Comparison of ENCODE assay signal across 9 cellular contexts in the genomic region with DNA sequence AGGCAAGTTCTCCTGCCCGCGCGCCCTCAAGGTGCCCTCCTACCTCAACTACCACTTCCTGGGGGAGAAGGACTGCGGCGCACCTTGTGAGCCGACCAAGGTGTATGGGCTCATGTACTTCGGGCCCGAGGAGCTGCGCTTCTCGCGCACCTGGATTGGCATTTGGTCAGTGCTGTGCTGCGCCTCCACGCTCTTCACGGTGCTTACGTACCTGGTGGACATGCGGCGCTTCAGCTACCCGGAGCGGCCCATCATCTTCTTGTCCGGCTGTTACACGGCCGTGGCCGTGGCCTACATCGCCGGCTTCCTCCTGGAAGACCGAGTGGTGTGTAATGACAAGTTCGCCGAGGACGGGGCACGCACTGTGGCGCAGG. TPM values are rescaled to one million over a fixed set of nuclear protein-coding genes. Genes with fewer than 3 reads are reported as not detected.
DNase-seq lines count a peak whose midpoint lies in the region; ATAC-seq, FAIRE-seq and TF ChIP-seq lines count a peak whose summit lies in the region.
"Had no signal": no experiment of that assay in that cellular context is flagged by ENCODE, and none has a peak within 500 bp of the region (broad histone marks: within the 10 kb centered on the region; RNA-seq: fewer than 3 reads in every experiment).

No MANE protein-coding gene starts in this region.

- H3K79me2 ChIP-seq in GM12878 (ENCODE audit: control insufficient read depth, insufficient read depth, low read length), result no peaks in the 10 kb centered on the region

- TF ChIP-seq EP300 in GM12878 (IDR thresholded peaks at IDR 0.05; ENCODE audit: borderline replicate concordance in 1 of 2, control insufficient read depth in 1 of 2, low read depth in 2 of 2, low read length in 2 of 2), result no peak
- no peak for TF ChIP-seq EP300 in tibial nerve (IDR thresholded peaks at IDR 0.05)

- H3K4me3 ChIP-seq in GM12878, result peak overlapping the region; percentile 82; the same call in 1 of the 2 replicates
- peak overlapping the region; percentile 95 for H3K4me3 ChIP-seq in lower leg skin (ENCODE audit: low read depth, poor library complexity, severe bottlenecking)
- H3K4me3 ChIP-seq in tibial nerve, result peak overlapping the region; percentile 60 to 89 (median 66)

- WGBS in GM12878 (ENCODE audit: insufficient coverage, insufficient replicate concordance, low lambda C conversion rate, missing lambda C conversion rate), result 76% methylated on average over 28 of the region's 31 CpGs
- WGBS in lower leg skin, 2 donors, result 27 to 29% methylated on average over 16 to 24 of the region's 31 CpGs
- 17 to 29% methylated on average over 18 to 31 of the region's 31 CpGs for WGBS in tibial nerve, 2 donors

- RAD21 ChIA-PET in GM12878 (lab: Charles Lee; ENCODE audit: unreplicated experiment), result no interaction called here

- no peaks in the 10 kb centered on the region for H3K36me3 Mint-ChIP-seq in activated CD8-positive, alpha-beta T cell treated with anti-CD3 and anti-CD28 coated beads, Interleukin-2, amount 10 ng/mL, durations not matched to agents 7 days and 5 days (ENCODE audit: low read depth)
- H3K36me3 Mint-ChIP-seq in activated CD8-positive, alpha-beta T cell treated with anti-CD3 and anti-CD28 coated beads for 36 hours (ENCODE audit: low read depth), result no peaks in the 10 kb centered on the region

- POLR2A ChIA-PET in activated CD8-positive, alpha-beta T cell treated with anti-CD3 and anti-CD28 coated beads, Interleukin-2, amount 10 ng/mL, durations not matched to agents 7 days and 5 days (lab: Charles Lee), result no interaction called here
- POLR2A ChIA-PET in activated CD8-positive, alpha-beta T cell treated with anti-CD3 and anti-CD28 coated beads for 36 hours (lab: Charles Lee), result no interaction called here
- POLR2A ChIA-PET in GM12878 (lab: Charles Lee), result no interaction called here

- peaks cover 6% of the 10 kb centered on the region; the same call in 1 of the 2 replicates for H3K4me1 ChIP-seq in GM12878 (ENCODE audit: control insufficient read depth, insufficient read depth, low read length)
- H3K4me1 ChIP-seq in tibial nerve, result peaks cover 0 to 59% (median 20%) of the 10 kb centered on the region in 4 donors

- BruUV-seq in GM12878 (replicated peaks; lab: Mats Ljungman, UMichigan), result no TSS peak

- H3K4me3 Mint-ChIP-seq in activated CD8-positive, alpha-beta T cell treated with anti-CD3 and anti-CD28 coated beads, Interleukin-2, amount 10 ng/mL, durations not matched to agents 7 days and 5 days, result peak overlapping the region; percentile 75
- no peak overlapping the region for H3K4me3 Mint-ChIP-seq in activated CD8-positive, alpha-beta T cell treated with anti-CD3 and anti-CD28 coated beads for 36 hours

- no peak overlapping the region for H3K27ac Mint-ChIP-seq in activated CD8-positive, alpha-beta T cell treated with anti-CD3 and anti-CD28 coated beads, Interleukin-2, amount 10 ng/mL, durations not matched to agents 7 days and 5 days
- no peak overlapping the region for H3K27ac Mint-ChIP-seq in activated CD8-positive, alpha-beta T cell treated with anti-CD3 and anti-CD28 coated beads for 36 hours

- DNase-seq in activated CD8-positive, alpha-beta T cell treated with anti-CD3 and anti-CD28 coated beads, Interleukin-2, amount 10 ng/mL, durations not matched to agents 7 days and 5 days, result no peak
- DNase-seq in activated CD8-positive, alpha-beta T cell treated with anti-CD3 and anti-CD28 coated beads for 36 hours, result no peak
- DNase-seq in GM12878 (ENCODE audit: low read depth, low spot score), result no peak
- DNase-seq in lower leg skin (ENCODE audit: low spot score in 2 of 2), result peak in 1 of 2 donors; percentile 86
- no peak for DNase-seq in tibial nerve (ENCODE audit: low spot score in 2 of 2)
- no peak for DNase-seq in activated effector memory CD4-positive, alpha-beta T cell treated with Interleukin-2 at 50 U/mL for 16 hours

- no peak overlapping the region for H3K27ac ChIP-seq in GM12878 (ENCODE audit: control insufficient read depth, insufficient read depth)
- H3K27ac ChIP-seq in tibial nerve, result peak overlapping the region; percentile 85 to 99 (median 90)

- no peaks in the 10 kb centered on the region for H4K20me1 ChIP-seq in GM12878 (ENCODE audit: control insufficient read depth, insufficient read depth)

- ATAC-seq in activated CD8-positive, alpha-beta T cell treated with anti-CD3 and anti-CD28 coated beads, Interleukin-2, amount 10 ng/mL, durations not matched to agents 7 days and 5 days, result no peak
- no peak for ATAC-seq in activated CD8-positive, alpha-beta T cell treated with anti-CD3 and anti-CD28 coated beads for 36 hours
- ATAC-seq in GM12878, result no peak
- no peak for ATAC-seq in GM21619 (IDR thresholded peaks at IDR 0.05; ENCODE audit: unreplicated experiment)
- no peak for ATAC-seq in GM21447 (IDR thresholded peaks at IDR 0.05; ENCODE audit: unreplicated experiment)

- FAIRE-seq in GM12878 (lab: Jason Lieb, UNC), result no peak
- FAIRE-seq: D721Med had no signal

- in situ Hi-C loops in GM12878 (cut with MboI), result loop anchor here (25.0 kb wide), 1 partner anchor 578 kb away; no protein-coding TSS in a partner anchor

- intact Hi-C loops in activated CD8-positive, alpha-beta T cell treated with anti-CD3 and anti-CD28 coated beads for 36 hours (cut with micrococcal nuclease), result loop anchor here (10.0 kb wide), 1 partner anchor 181 kb away; no protein-coding TSS in a partner anchor
- intact Hi-C loops in GM12878 (cut with micrococcal nuclease; ENCODE audit: unreplicated experiment), result loop anchor here (10.0 kb wide), 1 partner anchor 561 kb away; no protein-coding TSS in a partner anchor
- intact Hi-C loops in lower leg skin (cut with DNase I; ENCODE audit: low total_unique reads), result no loop called here

- CTCF ChIA-PET in activated CD8-positive, alpha-beta T cell treated with anti-CD3 and anti-CD28 coated beads, Interleukin-2, amount 10 ng/mL, durations not matched to agents 7 days and 5 days (lab: Charles Lee), result no interaction called here
- CTCF ChIA-PET in activated CD8-positive, alpha-beta T cell treated with anti-CD3 and anti-CD28 coated beads for 36 hours (lab: Charles Lee), result no interaction called here
- CTCF ChIA-PET in GM12878 (lab: Yijun Ruan, JAX), result interaction anchor here (0.9 kb wide), 1 partner anchor 23 kb away, joined by 3 read pairs; no protein-coding TSS in a partner anchor

- H3K27me3 ChIP-seq in GM12878 (replicated peaks in 1 of 2; ENCODE audit: control insufficient read depth in 2 of 2, insufficient read depth in 2 of 2, low read length in 1 of 2) (peaks cover 6 to 8% of the 10 kb centered on the region in 2 experiments), tibial nerve (no peaks in the 10 kb centered on the region)

- H3K9ac ChIP-seq in GM12878 (ENCODE audit: control insufficient read depth, insufficient read depth, low read length), result no peak overlapping the region

- H3K36me3 ChIP-seq in GM12878 (ENCODE audit: control insufficient read depth in 2 of 2, insufficient read depth in 2 of 2, low read length in 1 of 2) (no peaks in the 10 kb centered on the region), tibial nerve (no peaks in the 10 kb centered on the region)

- no peak for TF ChIP-seq CTCF in activated CD8-positive, alpha-beta T cell treated with anti-CD3 and anti-CD28 coated beads for 36 hours (IDR thresholded peaks at IDR 0.05)
- no peak for TF ChIP-seq CTCF in GM12878 (IDR thresholded peaks at IDR 0.05 in 2 of 3, conservative IDR thresholded peaks at IDR 0.05 in 1 of 3; ENCODE audit: control insufficient read depth in 2 of 3, extremely low read depth in 1 of 3, insufficient read depth in 1 of 3, low read depth in 3 of 3, low read length in 3 of 3)
- no peak for TF ChIP-seq CTCF in lower leg skin (IDR thresholded peaks at IDR 0.05)
- no peak for TF ChIP-seq CTCF in tibial nerve (IDR thresholded peaks at IDR 0.05)

- H3K27me3 Mint-ChIP-seq in activated CD8-positive, alpha-beta T cell treated with anti-CD3 and anti-CD28 coated beads, Interleukin-2, amount 10 ng/mL, durations not matched to agents 7 days and 5 days (ENCODE audit: low read depth), result peaks cover 35% of the 10 kb centered on the region
- peaks cover 48% of the 10 kb centered on the region for H3K27me3 Mint-ChIP-seq in activated CD8-positive, alpha-beta T cell treated with anti-CD3 and anti-CD28 coated beads for 36 hours

- H3K9me3 Mint-ChIP-seq in activated CD8-positive, alpha-beta T cell treated with anti-CD3 and anti-CD28 coated beads, Interleukin-2, amount 10 ng/mL, durations not matched to agents 7 days and 5 days (ENCODE audit: insufficient read depth), result no peaks in the 10 kb centered on the region
- no peaks in the 10 kb centered on the region for H3K9me3 Mint-ChIP-seq in activated CD8-positive, alpha-beta T cell treated with anti-CD3 and anti-CD28 coated beads for 36 hours

- peak overlapping the region; percentile 99 for H3K4me2 ChIP-seq in GM12878 (ENCODE audit: control insufficient read depth, insufficient read depth)

- SMC1A ChIA-PET in GM12878 (lab: Charles Lee; ENCODE audit: uncharacterized antibody, unreplicated experiment), result no interaction called here

- TF ChIP-seq POLR2A in GM12878 (IDR thresholded peaks at IDR 0.05; ENCODE audit: low read depth, low read length) (no peak), lower leg skin (IDR thresholded peaks at IDR 0.05) (no peak), tibial nerve (IDR thresholded peaks at IDR 0.05) (no peak)

- H3K4me1 Mint-ChIP-seq in activated CD8-positive, alpha-beta T cell treated with anti-CD3 and anti-CD28 coated beads, Interleukin-2, amount 10 ng/mL, durations not matched to agents 7 days and 5 days (ENCODE audit: low read depth), result peaks cover 14% of the 10 kb centered on the region
- H3K4me1 Mint-ChIP-seq in activated CD8-positive, alpha-beta T cell treated with anti-CD3 and anti-CD28 coated beads for 36 hours (ENCODE audit: low read depth), result peaks cover 3% of the 10 kb centered on the region

- H2AFZ ChIP-seq in GM12878 (ENCODE audit: control insufficient read depth, low read depth, low read length), result peak overlapping the region; percentile 86; the same call in 1 of the 2 replicates

- no peak for TF ChIP-seq RAD21 in GM12878 (IDR thresholded peaks at IDR 0.05; ENCODE audit: insufficient read depth, low read depth, low read length)

- peaks cover 2% of the 10 kb centered on the region; the same call in 1 of the 3 replicates for H3K9me3 ChIP-seq in GM12878 (replicated peaks; ENCODE audit: control insufficient read depth, insufficient read depth, low read length)
- no peaks in the 10 kb centered on the region for H3K9me3 ChIP-seq in tibial nerve

RNA-seq across cellular contexts. Expression of a gene that starts 1.4 kb away (rescaled TPM):
- under 1 TPM; 0.24 to 0.26 TPM for total RNA-seq in activated CD8-positive, alpha-beta T cell treated with anti-CD3 and anti-CD28 coated beads, Interleukin-2, amount 10 ng/mL, durations not matched to agents 7 days and 5 days
- under 1 TPM; 0.16 to 0.20 TPM for total RNA-seq in activated CD8-positive, alpha-beta T cell treated with anti-CD3 and anti-CD28 coated beads for 36 hours
- 0.86 and 0.88 TPM in 2 replicates for total RNA-seq in GM12878 (2013; cell fraction: nucleolus; rRNA removed)
- total RNA-seq in GM12878 (2014; rRNA removed), result 0.40 and 0.44 TPM in 2 replicates
- total RNA-seq in GM12878 (2014; rRNA removed; fragmentation: Illumina TruSeq; extraction: Trizol), result 0.18 and 0.23 TPM in 2 replicates
- 0.56 TPM in 2 replicates for total RNA-seq in GM12878 (2021)
- polyA plus RNA-seq in GM12878 (2011; ENCODE audit: low read depth), result 0.14 TPM
- 0.13 and 0.18 TPM in 2 replicates for polyA plus RNA-seq in GM12878 (2011; rRNA removed)
- 0.15 and 0.20 TPM in 2 replicates for polyA plus RNA-seq in GM12878 (2011; cell fraction: cytosol; rRNA removed)
- polyA plus RNA-seq in GM12878 (2011; cell fraction: nucleus; rRNA removed), result 0.16 and 0.23 TPM in 2 replicates
- 0.31 and 0.44 TPM in 2 replicates for polyA plus RNA-seq in GM12878 (2012)
- 0.08 and 0.12 TPM in 2 replicates for polyA plus RNA-seq in GM12878 (2014; fragmentation: Illumina TruSeq; extraction: Trizol)
- polyA plus RNA-seq in GM12878 (2014; fragmentation: Nextera tagmentation; extraction: Ambion mirVana), result under 1 TPM; 0.07 to 0.10 TPM
- 0.28 and 0.37 TPM in 2 replicates for polyA plus RNA-seq in GM12878 (2014; rRNA removed)
- under 1 TPM; 0.18 to 0.39 TPM for polyA plus RNA-seq in GM12878 (2016; fragmentation: Nextera tagmentation; extraction: Ambion mirVana)
- 0.22 and 0.46 TPM in 2 replicates for polyA minus RNA-seq in GM12878 (2011; rRNA and poly(A)+ RNA removed)
- 0.21 and 0.27 TPM in 2 replicates for polyA minus RNA-seq in GM12878 (2011; cell fraction: cytosol; rRNA and poly(A)+ RNA removed)
- polyA minus RNA-seq in GM12878 (2011; cell fraction: nucleus; rRNA and poly(A)+ RNA removed), result 0.48 and 0.77 TPM in 2 replicates
- 10 to 100 TPM; 18.7 to 55.1 (median 33.9) TPM for total RNA-seq in lower leg skin
- 10 to 100 TPM; 25.8 to 82.0 (median 74.7) TPM for total RNA-seq in tibial nerve

Comparison
In these comparisons a context has a peak if more than half of its experiments do, and no peak if none do; other contexts are left out.
1. RNA of a gene that starts 1.4 kb away (total RNA-seq): 25.8 to 82.0 TPM in tibial nerve and 18.7 to 55.1 TPM in lower leg skin; 0.18 to 0.88 TPM in GM12878, 0.24 to 0.26 TPM in activated CD8-positive, alpha-beta T cell treated with anti-CD3 and anti-CD28 coated beads, Interleukin-2, amount 10 ng/mL, durations not matched to agents 7 days and 5 days and 0.16 to 0.20 TPM in activated CD8-positive, alpha-beta T cell treated with anti-CD3 and anti-CD28 coated beads for 36 hours; every median in the first group is over 10 times any median in the second.
2. Peak in every context shown above with its lines, with median percentiles within 50 percentile points of each other: H3K4me3 ChIP-seq.